1 cellular context compared by ENCODE assay signal in the genomic region with DNA sequence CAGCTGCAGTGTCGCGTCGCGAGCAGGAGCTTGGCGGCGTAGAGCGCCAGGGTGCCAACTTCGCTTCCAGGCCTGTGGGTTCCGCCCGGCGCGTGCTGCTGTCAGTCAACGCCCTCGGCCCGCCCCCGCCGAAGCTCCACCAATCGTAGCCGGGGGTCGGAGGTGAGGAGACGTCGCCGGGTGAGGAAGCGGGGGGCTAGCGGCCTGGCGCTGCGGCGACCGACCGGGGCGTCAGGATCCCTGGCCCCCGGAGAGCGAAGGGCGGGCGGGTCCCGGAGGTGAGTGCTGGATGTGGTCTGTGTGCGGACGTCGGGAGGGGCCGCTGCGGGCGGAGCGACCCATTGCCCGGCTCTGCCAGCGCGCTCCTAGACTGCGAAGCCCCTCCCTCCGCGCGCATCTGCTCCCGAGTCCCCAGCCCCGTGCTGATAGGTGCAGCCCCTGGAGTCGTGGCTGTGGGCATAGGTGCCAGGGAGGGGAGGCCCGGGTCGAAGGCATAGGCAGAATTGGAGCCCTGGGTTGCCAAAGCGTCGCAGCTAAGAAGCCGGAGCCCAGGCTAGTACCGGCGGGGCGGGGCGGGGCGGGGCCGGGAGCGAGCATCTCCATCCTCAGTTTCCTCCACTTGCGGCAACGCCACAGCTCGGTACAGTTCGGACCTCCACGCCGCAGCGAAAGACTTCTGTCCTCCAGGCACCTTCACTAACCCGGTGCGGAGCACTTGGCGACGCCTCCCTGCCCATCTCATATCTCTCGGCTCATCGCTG.
TF ChIP-seq lines count a peak whose summit lies in the region.

A gene (plus strand): TSS at position 165 of the 761 bp plus-strand sequence. CDS start 6,386 bp downstream, outside the sequence.

TF ChIP-seq in HepG2, 621 proteins besides CTCF, POLR2A, EP300 and RAD21 (continued from another document and continues in another):
- TF ChIP-seq ARHGAP35 (CRISPR knock-in tag; IDR thresholded peaks at IDR 0.05; ENCODE audit: borderline replicate concordance) (peak; percentile 49; the same call in 1 of the 2 replicates), POGZ (CRISPR knock-in tag; IDR thresholded peaks at IDR 0.05) (peak; percentile 61), DNMT1 (CRISPR knock-in tag; IDR thresholded peaks at IDR 0.05) (0 out of 2 replicates have a peak, but pooled peaks have one; percentile 20), ZNF354B (CRISPR knock-in tag; IDR thresholded peaks at IDR 0.05) (peak; percentile 98), SRSF1 (optimal IDR thresholded peaks at IDR 0.05; ENCODE audit: low read depth, low read length) (peak; percentile 65), KDM4B (CRISPR knock-in tag; IDR thresholded peaks at IDR 0.05) (no peak), NFE2L1 (CRISPR knock-in tag; IDR thresholded peaks at IDR 0.05; ENCODE audit: borderline replicate concordance) (no peak), ZNF773 (CRISPR knock-in tag; IDR thresholded peaks at IDR 0.05; ENCODE audit: borderline replicate concordance) (0 out of 2 replicates have a peak, but pooled peaks have one; percentile 80), ZNF83 (CRISPR knock-in tag; IDR thresholded peaks at IDR 0.05; ENCODE audit: borderline replicate concordance) (peak; percentile 17; the same call in 1 of the 2 replicates), ZNF224 (CRISPR knock-in tag; IDR thresholded peaks at IDR 0.05) (peak; percentile 44; the same call in 1 of the 2 replicates), ZNF331 (CRISPR knock-in tag; IDR thresholded peaks at IDR 0.05) (peak; percentile 36; the same call in 1 of the 2 replicates), ZNF788 (CRISPR knock-in tag; IDR thresholded peaks at IDR 0.05; ENCODE audit: borderline replicate concordance) (no peak), HNRNPLL (IDR thresholded peaks at IDR 0.05; ENCODE audit: low read depth, low read length, poor library complexity, severe bottlenecking) (peak; percentile 61), FOXK1 (CRISPR knock-in tag; IDR thresholded peaks at IDR 0.05; ENCODE audit: borderline replicate concordance, low read depth) (peak; percentile 32; the same call in 1 of the 2 replicates), ZBTB7A (CRISPR knock-in tag; IDR thresholded peaks at IDR 0.05) (peak; percentile 62; the same call in 1 of the 2 replicates), ZNF274 (CRISPR knock-in tag; IDR thresholded peaks at IDR 0.05) (peak; percentile 78; the same call in 1 of the 2 replicates), SPEN (CRISPR knock-in tag; IDR thresholded peaks at IDR 0.05; ENCODE audit: low read depth) (peak; percentile 79), ETV6 (CRISPR knock-in tag; conservative IDR thresholded peaks at IDR 0.05) (0 out of 2 replicates have a peak, but pooled peaks have one; percentile 31)
- TF ChIP-seq, protein P1, sequence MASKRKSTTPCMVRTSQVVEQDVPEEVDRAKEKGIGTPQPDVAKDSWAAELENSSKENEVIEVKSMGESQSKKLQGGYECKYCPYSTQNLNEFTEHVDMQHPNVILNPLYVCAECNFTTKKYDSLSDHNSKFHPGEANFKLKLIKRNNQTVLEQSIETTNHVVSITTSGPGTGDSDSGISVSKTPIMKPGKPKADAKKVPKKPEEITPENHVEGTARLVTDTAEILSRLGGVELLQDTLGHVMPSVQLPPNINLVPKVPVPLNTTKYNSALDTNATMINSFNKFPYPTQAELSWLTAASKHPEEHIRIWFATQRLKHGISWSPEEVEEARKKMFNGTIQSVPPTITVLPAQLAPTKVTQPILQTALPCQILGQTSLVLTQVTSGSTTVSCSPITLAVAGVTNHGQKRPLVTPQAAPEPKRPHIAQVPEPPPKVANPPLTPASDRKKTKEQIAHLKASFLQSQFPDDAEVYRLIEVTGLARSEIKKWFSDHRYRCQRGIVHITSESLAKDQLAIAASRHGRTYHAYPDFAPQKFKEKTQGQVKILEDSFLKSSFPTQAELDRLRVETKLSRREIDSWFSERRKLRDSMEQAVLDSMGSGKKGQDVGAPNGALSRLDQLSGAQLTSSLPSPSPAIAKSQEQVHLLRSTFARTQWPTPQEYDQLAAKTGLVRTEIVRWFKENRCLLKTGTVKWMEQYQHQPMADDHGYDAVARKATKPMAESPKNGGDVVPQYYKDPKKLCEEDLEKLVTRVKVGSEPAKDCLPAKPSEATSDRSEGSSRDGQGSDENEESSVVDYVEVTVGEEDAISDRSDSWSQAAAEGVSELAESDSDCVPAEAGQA (IDR thresholded peaks at IDR 0.05; ENCODE audit: low read depth): no peak
- TF ChIP-seq, protein P1 (CRISPR knock-in tag; IDR thresholded peaks at IDR 0.05; ENCODE audit: borderline replicate concordance): peak; percentile 23; the same call in 1 of the 2 replicates
- TF ChIP-seq, protein P2, sequence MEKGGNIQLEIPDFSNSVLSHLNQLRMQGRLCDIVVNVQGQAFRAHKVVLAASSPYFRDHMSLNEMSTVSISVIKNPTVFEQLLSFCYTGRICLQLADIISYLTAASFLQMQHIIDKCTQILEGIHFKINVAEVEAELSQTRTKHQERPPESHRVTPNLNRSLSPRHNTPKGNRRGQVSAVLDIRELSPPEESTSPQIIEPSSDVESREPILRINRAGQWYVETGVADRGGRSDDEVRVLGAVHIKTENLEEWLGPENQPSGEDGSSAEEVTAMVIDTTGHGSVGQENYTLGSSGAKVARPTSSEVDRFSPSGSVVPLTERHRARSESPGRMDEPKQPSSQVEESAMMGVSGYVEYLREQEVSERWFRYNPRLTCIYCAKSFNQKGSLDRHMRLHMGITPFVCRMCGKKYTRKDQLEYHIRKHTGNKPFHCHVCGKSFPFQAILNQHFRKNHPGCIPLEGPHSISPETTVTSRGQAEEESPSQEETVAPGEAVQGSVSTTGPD (CRISPR knock-in tag; IDR thresholded peaks at IDR 0.05): 0 out of 2 replicates have a peak, but pooled peaks have one; percentile 2
- TF ChIP-seq, protein P3, sequence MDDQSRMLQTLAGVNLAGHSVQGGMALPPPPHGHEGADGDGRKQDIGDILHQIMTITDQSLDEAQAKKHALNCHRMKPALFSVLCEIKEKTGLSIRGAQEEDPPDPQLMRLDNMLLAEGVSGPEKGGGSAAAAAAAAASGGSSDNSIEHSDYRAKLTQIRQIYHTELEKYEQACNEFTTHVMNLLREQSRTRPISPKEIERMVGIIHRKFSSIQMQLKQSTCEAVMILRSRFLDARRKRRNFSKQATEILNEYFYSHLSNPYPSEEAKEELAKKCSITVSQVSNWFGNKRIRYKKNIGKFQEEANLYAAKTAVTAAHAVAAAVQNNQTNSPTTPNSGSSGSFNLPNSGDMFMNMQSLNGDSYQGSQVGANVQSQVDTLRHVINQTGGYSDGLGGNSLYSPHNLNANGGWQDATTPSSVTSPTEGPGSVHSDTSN (CRISPR knock-in tag; IDR thresholded peaks at IDR 0.05; ENCODE audit: borderline replicate concordance): peak; percentile 89; the same call in 1 of the 2 replicates
- TF ChIP-seq, protein P4, sequence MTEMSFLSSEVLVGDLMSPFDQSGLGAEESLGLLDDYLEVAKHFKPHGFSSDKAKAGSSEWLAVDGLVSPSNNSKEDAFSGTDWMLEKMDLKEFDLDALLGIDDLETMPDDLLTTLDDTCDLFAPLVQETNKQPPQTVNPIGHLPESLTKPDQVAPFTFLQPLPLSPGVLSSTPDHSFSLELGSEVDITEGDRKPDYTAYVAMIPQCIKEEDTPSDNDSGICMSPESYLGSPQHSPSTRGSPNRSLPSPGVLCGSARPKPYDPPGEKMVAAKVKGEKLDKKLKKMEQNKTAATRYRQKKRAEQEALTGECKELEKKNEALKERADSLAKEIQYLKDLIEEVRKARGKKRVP (CRISPR knock-in tag; IDR thresholded peaks at IDR 0.05): 0 out of 4 replicates have a peak, but pooled peaks of 1 of the 2 experiments have one; percentile 31
- TF ChIP-seq, protein P5, sequence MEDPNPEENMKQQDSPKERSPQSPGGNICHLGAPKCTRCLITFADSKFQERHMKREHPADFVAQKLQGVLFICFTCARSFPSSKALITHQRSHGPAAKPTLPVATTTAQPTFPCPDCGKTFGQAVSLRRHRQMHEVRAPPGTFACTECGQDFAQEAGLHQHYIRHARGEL (CRISPR knock-in tag; IDR thresholded peaks at IDR 0.05): peak; percentile 80; the same call in 1 of the 2 replicates
- TF ChIP-seq, protein P6, sequence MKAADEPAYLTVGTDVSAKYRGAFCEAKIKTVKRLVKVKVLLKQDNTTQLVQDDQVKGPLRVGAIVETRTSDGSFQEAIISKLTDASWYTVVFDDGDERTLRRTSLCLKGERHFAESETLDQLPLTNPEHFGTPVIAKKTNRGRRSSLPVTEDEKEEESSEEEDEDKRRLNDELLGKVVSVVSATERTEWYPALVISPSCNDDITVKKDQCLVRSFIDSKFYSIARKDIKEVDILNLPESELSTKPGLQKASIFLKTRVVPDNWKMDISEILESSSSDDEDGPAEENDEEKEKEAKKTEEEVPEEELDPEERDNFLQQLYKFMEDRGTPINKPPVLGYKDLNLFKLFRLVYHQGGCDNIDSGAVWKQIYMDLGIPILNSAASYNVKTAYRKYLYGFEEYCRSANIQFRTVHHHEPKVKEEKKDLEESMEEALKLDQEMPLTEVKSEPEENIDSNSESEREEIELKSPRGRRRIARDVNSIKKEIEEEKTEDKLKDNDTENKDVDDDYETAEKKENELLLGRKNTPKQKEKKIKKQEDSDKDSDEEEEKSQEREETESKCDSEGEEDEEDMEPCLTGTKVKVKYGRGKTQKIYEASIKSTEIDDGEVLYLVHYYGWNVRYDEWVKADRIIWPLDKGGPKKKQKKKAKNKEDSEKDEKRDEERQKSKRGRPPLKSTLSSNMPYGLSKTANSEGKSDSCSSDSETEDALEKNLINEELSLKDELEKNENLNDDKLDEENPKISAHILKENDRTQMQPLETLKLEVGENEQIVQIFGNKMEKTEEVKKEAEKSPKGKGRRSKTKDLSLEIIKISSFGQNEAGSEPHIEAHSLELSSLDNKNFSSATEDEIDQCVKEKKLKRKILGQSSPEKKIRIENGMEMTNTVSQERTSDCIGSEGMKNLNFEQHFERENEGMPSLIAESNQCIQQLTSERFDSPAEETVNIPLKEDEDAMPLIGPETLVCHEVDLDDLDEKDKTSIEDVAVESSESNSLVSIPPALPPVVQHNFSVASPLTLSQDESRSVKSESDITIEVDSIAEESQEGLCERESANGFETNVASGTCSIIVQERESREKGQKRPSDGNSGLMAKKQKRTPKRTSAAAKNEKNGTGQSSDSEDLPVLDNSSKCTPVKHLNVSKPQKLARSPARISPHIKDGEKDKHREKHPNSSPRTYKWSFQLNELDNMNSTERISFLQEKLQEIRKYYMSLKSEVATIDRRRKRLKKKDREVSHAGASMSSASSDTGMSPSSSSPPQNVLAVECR (CRISPR knock-in tag; IDR thresholded peaks at IDR 0.05; ENCODE audit: borderline replicate concordance): peak; percentile 72
- TF ChIP-seq, protein P7, sequence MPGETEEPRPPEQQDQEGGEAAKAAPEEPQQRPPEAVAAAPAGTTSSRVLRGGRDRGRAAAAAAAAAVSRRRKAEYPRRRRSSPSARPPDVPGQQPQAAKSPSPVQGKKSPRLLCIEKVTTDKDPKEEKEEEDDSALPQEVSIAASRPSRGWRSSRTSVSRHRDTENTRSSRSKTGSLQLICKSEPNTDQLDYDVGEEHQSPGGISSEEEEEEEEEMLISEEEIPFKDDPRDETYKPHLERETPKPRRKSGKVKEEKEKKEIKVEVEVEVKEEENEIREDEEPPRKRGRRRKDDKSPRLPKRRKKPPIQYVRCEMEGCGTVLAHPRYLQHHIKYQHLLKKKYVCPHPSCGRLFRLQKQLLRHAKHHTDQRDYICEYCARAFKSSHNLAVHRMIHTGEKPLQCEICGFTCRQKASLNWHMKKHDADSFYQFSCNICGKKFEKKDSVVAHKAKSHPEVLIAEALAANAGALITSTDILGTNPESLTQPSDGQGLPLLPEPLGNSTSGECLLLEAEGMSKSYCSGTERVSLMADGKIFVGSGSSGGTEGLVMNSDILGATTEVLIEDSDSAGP (CRISPR knock-in tag; IDR thresholded peaks at IDR 0.05; ENCODE audit: borderline replicate concordance): peak; percentile 51; the same call in 1 of the 2 replicates
- TF ChIP-seq, protein P8, sequence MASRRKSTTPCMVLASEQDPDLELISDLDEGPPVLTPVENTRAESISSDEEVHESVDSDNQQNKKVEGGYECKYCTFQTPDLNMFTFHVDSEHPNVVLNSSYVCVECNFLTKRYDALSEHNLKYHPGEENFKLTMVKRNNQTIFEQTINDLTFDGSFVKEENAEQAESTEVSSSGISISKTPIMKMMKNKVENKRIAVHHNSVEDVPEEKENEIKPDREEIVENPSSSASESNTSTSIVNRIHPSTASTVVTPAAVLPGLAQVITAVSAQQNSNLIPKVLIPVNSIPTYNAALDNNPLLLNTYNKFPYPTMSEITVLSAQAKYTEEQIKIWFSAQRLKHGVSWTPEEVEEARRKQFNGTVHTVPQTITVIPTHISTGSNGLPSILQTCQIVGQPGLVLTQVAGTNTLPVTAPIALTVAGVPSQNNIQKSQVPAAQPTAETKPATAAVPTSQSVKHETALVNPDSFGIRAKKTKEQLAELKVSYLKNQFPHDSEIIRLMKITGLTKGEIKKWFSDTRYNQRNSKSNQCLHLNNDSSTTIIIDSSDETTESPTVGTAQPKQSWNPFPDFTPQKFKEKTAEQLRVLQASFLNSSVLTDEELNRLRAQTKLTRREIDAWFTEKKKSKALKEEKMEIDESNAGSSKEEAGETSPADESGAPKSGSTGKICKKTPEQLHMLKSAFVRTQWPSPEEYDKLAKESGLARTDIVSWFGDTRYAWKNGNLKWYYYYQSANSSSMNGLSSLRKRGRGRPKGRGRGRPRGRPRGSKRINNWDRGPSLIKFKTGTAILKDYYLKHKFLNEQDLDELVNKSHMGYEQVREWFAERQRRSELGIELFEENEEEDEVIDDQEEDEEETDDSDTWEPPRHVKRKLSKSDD (CRISPR knock-in tag; IDR thresholded peaks at IDR 0.05; ENCODE audit: low read depth): peak; percentile 20; the same call in 1 of the 2 replicates
- TF ChIP-seq, protein P9, sequence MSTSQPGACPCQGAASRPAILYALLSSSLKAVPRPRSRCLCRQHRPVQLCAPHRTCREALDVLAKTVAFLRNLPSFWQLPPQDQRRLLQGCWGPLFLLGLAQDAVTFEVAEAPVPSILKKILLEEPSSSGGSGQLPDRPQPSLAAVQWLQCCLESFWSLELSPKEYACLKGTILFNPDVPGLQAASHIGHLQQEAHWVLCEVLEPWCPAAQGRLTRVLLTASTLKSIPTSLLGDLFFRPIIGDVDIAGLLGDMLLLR (CRISPR knock-in tag; IDR thresholded peaks at IDR 0.05): peak; percentile 67; the same call in 1 of the 2 replicates
